ENCODE assay signal across 8 cellular contexts in the genomic region with DNA sequence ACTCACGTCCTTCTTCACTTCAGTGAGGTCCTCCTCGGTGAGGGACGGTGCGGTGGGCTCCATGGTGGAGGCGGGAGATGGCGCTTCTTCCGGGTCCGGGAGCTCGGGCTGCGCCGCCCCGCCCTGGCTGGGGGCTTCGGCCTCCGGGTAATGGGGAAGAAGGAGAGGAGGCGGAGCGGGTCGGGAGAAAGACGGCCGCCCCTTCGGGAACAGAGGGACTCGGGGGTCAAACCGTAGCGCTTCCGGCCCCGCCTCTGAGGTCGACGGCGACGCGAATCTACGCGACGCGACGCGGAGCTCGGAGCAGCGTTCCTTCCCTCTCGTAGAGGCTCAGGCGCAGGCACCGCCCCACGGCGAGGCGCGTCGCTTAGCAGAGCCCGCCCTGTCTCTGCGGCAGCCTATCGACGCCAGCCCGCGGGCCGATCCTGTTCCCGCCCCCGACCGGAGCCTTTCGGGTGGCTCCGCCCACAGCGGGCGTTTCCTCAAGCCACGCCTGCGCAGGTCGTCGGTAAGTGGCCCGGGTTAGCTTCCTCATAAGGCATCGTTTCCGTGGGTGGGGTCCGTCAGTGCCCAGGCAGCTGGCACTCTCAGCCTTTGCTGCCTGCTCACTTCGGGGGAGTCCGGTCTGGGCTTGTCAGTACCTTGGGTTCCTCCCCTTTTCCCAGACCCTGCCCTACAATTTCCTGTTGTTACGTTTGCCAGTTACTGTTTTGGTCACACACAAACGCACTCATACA. TPM values are rescaled to one million over a fixed set of nuclear protein-coding genes. Genes with fewer than 3 reads are reported as not detected.
DNase-seq lines count a peak whose midpoint lies in the region; ATAC-seq lines count a peak whose summit lies in the region.

A gene (minus strand): TSS at position 343 of the 737 bp plus-strand sequence. CDS start 280 bp downstream, at position 63.

- H3K4me1 ChIP-seq in effector memory CD4-positive, alpha-beta T cell (ENCODE audit: control insufficient read depth, insufficient read depth, low read length, poor library complexity, severe bottlenecking), result no peaks in the 10 kb centered on the region

- DNase-seq in COLO668 (lab: John Stamatoyannopoulos, UW; ENCODE audit: unreplicated experiment) (peak; percentile 100), HT1080 (ENCODE audit: low read depth) (peak; percentile 99), NOMO-1 treated with DMSO at 0.1 percent for 48 hours (lab: John Stamatoyannopoulos, UW; ENCODE audit: unreplicated experiment) (peak; percentile 98), lung microvascular endothelial cell (ENCODE audit: low read depth in 2 of 2) (peak; percentile 98 to 99)
- peak; percentile 93 for DNase-seq in activated CD8-positive, alpha-beta memory T cell treated with anti-CD3 and anti-CD28 coated beads for 4 hours (ENCODE audit: low read depth in 2 of 2)
- peak; percentile 95 to 97 (median 97) for DNase-seq in effector memory CD4-positive, alpha-beta T cell
- DNase-seq in stimulated activated CD4-positive, alpha-beta T cell treated with anti-CD3 and anti-CD28 coated beads, TNF-alpha, amount 100 ng/mL, for 48 hours (ENCODE audit: low read depth in 3 of 3), result peak; percentile 94 to 95 (median 95)

- H3K36me3 ChIP-seq in effector memory CD4-positive, alpha-beta T cell (ENCODE audit: control insufficient read depth, insufficient read depth, low read length), result no peaks in the 10 kb centered on the region

- no peaks in the 10 kb centered on the region for H3K9me3 ChIP-seq in effector memory CD4-positive, alpha-beta T cell (ENCODE audit: control insufficient read depth, low read length)

- H3K27ac ChIP-seq in effector memory CD4-positive, alpha-beta T cell (ENCODE audit: insufficient read depth, low read length, poor library complexity, severe bottlenecking), result peak within 1 kb of the TSS; percentile 95

- peak within 1 kb of the TSS; percentile 81 for H3K4me3 ChIP-seq in effector memory CD4-positive, alpha-beta T cell (ENCODE audit: insufficient read depth, low read depth, low read length, poor library complexity, severe bottlenecking)

- peak; percentile 96 for ATAC-seq in GM21360 (IDR thresholded peaks at IDR 0.05; ENCODE audit: unreplicated experiment)

- H3K27me3 ChIP-seq in effector memory CD4-positive, alpha-beta T cell (replicated peaks; ENCODE audit: control insufficient read depth, insufficient read depth, low read length, poor library complexity, severe bottlenecking), result no peaks in the 10 kb centered on the region

RNA-seq across cellular contexts. Expression of the gene that starts here (rescaled TPM):
- total RNA-seq in HT1080 (2014; rRNA removed; shearing (Covaris generic)), result 18.4 and 20.3 TPM in 2 replicates
- polyA plus RNA-seq in HT1080 (2015; cell fraction: cytosol; rRNA removed), result 32.0 and 39.0 TPM in 2 replicates
- 27.5 and 28.3 TPM in 2 replicates for polyA plus RNA-seq in HT1080 (2015; cell fraction: nucleus; rRNA removed)
- 53.0 and 92.5 TPM in 2 replicates for total RNA-seq in lung microvascular endothelial cell

Comparison
In these comparisons a context has a peak if more than half of its experiments do, and no peak if none do; other contexts are left out.
1. Peak in every context shown above with its lines: DNase-seq, ATAC-seq, H3K4me3 ChIP-seq and H3K27ac ChIP-seq.